Comparison of ENCODE assay signal across 16 cellular contexts in genomic region chr13:110541526-110541920, GRCh38. TPM values are rescaled to one million over a fixed set of nuclear protein-coding genes. Genes with fewer than 3 reads are reported as not detected.
DNase-seq lines count a peak whose midpoint lies in the region; ATAC-seq and TF ChIP-seq lines count a peak whose summit lies in the region.
"Had no signal": no experiment of that assay in that cellular context is flagged by ENCODE, and none has a peak within 500 bp of the region (broad histone marks: within the 10 kb centered on the region; RNA-seq: fewer than 3 reads in every experiment).

No MANE protein-coding gene starts in this region.

- H3K9me3 ChIP-seq in mesenchymal stem cell (ENCODE audit: control insufficient read depth, low read length) (peaks cover 4% of the 10 kb centered on the region), spleen (peaks cover 0 to 5% (median 0%) of the 10 kb centered on the region in 8 donors)

- H3K36me3 ChIP-seq in mesenchymal stem cell (ENCODE audit: control insufficient read depth in 1 of 2, insufficient read depth in 2 of 2, low read depth in 1 of 2, low read length in 2 of 2), result no peaks in the 10 kb centered on the region
- H3K36me3 ChIP-seq in spleen, result peaks cover 0 to 9% (median 0%) of the 10 kb centered on the region in 6 donors

- no peak overlapping the region for H3K27ac ChIP-seq in mesenchymal stem cell (ENCODE audit: low read length, poor library complexity, severe bottlenecking)
- H3K27ac ChIP-seq in spleen, result peak overlapping the region in 6 of 8 donors; percentile 11 to 79 (median 42)
- H3K27ac ChIP-seq: SK-N-MC had no signal

- POLR2A ChIA-PET in GM10248 (lab: Yijun Ruan, JAX), result no interaction called here

- H4K91ac ChIP-seq in mesenchymal stem cell (ENCODE audit: low read length), result peak overlapping the region; percentile 21

- H3K36me3 Mint-ChIP-seq in HFFc6 (ENCODE audit: low read depth), result peaks cover 6% of the 10 kb centered on the region; the same call in 1 of the 2 replicates
- H3K36me3 Mint-ChIP-seq in activated naive CD4-positive, alpha-beta T cell treated with anti-CD3 and anti-CD28 coated beads, Interleukin-2, amount 50 U/mL, for 72 hours, result no peaks in the 10 kb centered on the region
- H3K36me3 Mint-ChIP-seq in glutamatergic neuron (ENCODE audit: unreplicated experiment), result peaks cover 9% of the 10 kb centered on the region

- no peak overlapping the region for H3K4me2 ChIP-seq in mesenchymal stem cell (ENCODE audit: low read length, poor library complexity, severe bottlenecking)

- CTCF ChIA-PET in GM10248 (lab: Yijun Ruan, JAX), result interaction anchor here (0.7 to 3.1 kb wide), 5 partner anchors 12 to 86 kb away, joined by 3 to 9 read pairs (median 3); no protein-coding TSS in a partner anchor

- TF ChIP-seq CTCF in HFFc6 (IDR thresholded peaks at IDR 0.05), result no peak
- no peak for TF ChIP-seq CTCF in spleen (IDR thresholded peaks at IDR 0.05 in 8 of 11, conservative IDR thresholded peaks at IDR 0.05 in 3 of 11)
- no peak for TF ChIP-seq CTCF in GM10248 (IDR thresholded peaks at IDR 0.05; ENCODE audit: control extremely low read depth, extremely low read depth, low read depth, missing control alignments)
- no peak for TF ChIP-seq CTCF in glutamatergic neuron (IDR thresholded peaks at IDR 0.05; ENCODE audit: partially characterized antibody, unreplicated experiment)

- peak overlapping the region; percentile 39 to 64 for H3K18ac ChIP-seq in mesenchymal stem cell (ENCODE audit: low read depth in 1 of 2, low read length in 2 of 2)

- peak overlapping the region; percentile 91 for H4K8ac ChIP-seq in mesenchymal stem cell (ENCODE audit: low read length)

- H3K14ac ChIP-seq in mesenchymal stem cell (ENCODE audit: low read length in 2 of 2), result peak overlapping the region in 1 of 2 experiments; percentile 35

- H2BK5ac ChIP-seq in mesenchymal stem cell (ENCODE audit: low read depth, low read length, poor library complexity, severe bottlenecking), result no peak overlapping the region

- intact Hi-C loops in spleen (cut with DNase I; ENCODE audit: low total_unique reads), result no loop called here

- no peaks in the 10 kb centered on the region for H3K79me1 ChIP-seq in mesenchymal stem cell (replicated peaks; ENCODE audit: low read length, poor library complexity, severe bottlenecking)

- peak overlapping the region; percentile 10 for H3K9ac ChIP-seq in mesenchymal stem cell (ENCODE audit: low read length)

- TF ChIP-seq POLR2A in spleen (IDR thresholded peaks at IDR 0.05), result no peak

- H3K27ac Mint-ChIP-seq in HFFc6 (no peak overlapping the region), glutamatergic neuron (ENCODE audit: unreplicated experiment) (no peak overlapping the region)
- peak overlapping the region in 1 of 2 donors; percentile 84 for H3K27ac Mint-ChIP-seq in activated naive CD4-positive, alpha-beta T cell treated with anti-CD3 and anti-CD28 coated beads, Interleukin-2, amount 50 U/mL, for 72 hours
- H3K27ac Mint-ChIP-seq: activated T-cell treated with anti-CD3 and anti-CD28 coated beads, Interleukin-2, amount 50 U/mL, for 24 hours had no signal

- H3K27me3 ChIP-seq in mesenchymal stem cell (ENCODE audit: control insufficient read depth in 1 of 2, insufficient read depth in 1 of 2, low read length in 2 of 2) (no peaks in the 10 kb centered on the region), spleen (replicated peaks in 1 of 7) (no peaks in the 10 kb centered on the region)

- H3K27me3 Mint-ChIP-seq in HFFc6 (ENCODE audit: insufficient read depth), result peaks cover 9% of the 10 kb centered on the region
- H3K27me3 Mint-ChIP-seq in glutamatergic neuron (ENCODE audit: unreplicated experiment), result no peaks in the 10 kb centered on the region
- H3K27me3 Mint-ChIP-seq: activated T-cell treated with anti-CD3 and anti-CD28 coated beads, Interleukin-2, amount 50 U/mL, for 24 hours had no signal

- H3K4me1 ChIP-seq in mesenchymal stem cell (ENCODE audit: control insufficient read depth, insufficient read depth, low read depth, low read length) (peaks cover 11% of the 10 kb centered on the region), spleen (peaks cover 19 to 72% (median 37%) of the 10 kb centered on the region in 6 donors)

- H2BK15ac ChIP-seq in mesenchymal stem cell (ENCODE audit: low read depth, poor library complexity, severe bottlenecking), result peak overlapping the region; percentile 95

- peaks cover 33% of the 10 kb centered on the region for H3K4me1 Mint-ChIP-seq in HFFc6 (ENCODE audit: low read depth)
- peaks cover 4% of the 10 kb centered on the region for H3K4me1 Mint-ChIP-seq in glutamatergic neuron (ENCODE audit: low read depth, unreplicated experiment)
- H3K4me1 Mint-ChIP-seq: neural crest cell had no signal

- H3K4ac ChIP-seq in mesenchymal stem cell (ENCODE audit: low read depth in 1 of 2, low read length in 2 of 2), result peak overlapping the region in 1 of 2 experiments; percentile 17

- 71% methylated on average over 4 of the region's 4 CpGs for WGBS in mesenchymal stem cell
- 61 to 75% (median 66%) methylated on average over 4 of the region's 4 CpGs for WGBS in spleen, 5 donors

- H3K9me3 Mint-ChIP-seq in HFFc6 (peaks cover 4% of the 10 kb centered on the region; the same call in 1 of the 2 replicates), glutamatergic neuron (ENCODE audit: unreplicated experiment) (peaks cover 2% of the 10 kb centered on the region)
- no peaks in the 10 kb centered on the region for H3K9me3 Mint-ChIP-seq in activated naive CD4-positive, alpha-beta T cell treated with anti-CD3 and anti-CD28 coated beads, Interleukin-2, amount 50 U/mL, for 72 hours
- H3K9me3 Mint-ChIP-seq: activated T-cell treated with anti-CD3 and anti-CD28 coated beads, Interleukin-2, amount 50 U/mL, for 24 hours had no signal

- H3K23ac ChIP-seq in mesenchymal stem cell (ENCODE audit: low read length in 2 of 2), result peak overlapping the region in 1 of 2 experiments; percentile 85

- no peak overlapping the region for H3K4me3 Mint-ChIP-seq in HFFc6
- H3K4me3 Mint-ChIP-seq in glutamatergic neuron (ENCODE audit: unreplicated experiment), result no peak overlapping the region
- H3K4me3 Mint-ChIP-seq: activated T-cell treated with anti-CD3 and anti-CD28 coated beads, Interleukin-2, amount 50 U/mL, for 24 hours; neural crest cell had no signal

- ATAC-seq in HG03571 (IDR thresholded peaks at IDR 0.05; ENCODE audit: unreplicated experiment), result no peak
- no peak for ATAC-seq in activated naive CD4-positive, alpha-beta T cell treated with anti-CD3 and anti-CD28 coated beads, Interleukin-2, amount 50 U/mL, for 72 hours

- H3K4me3 ChIP-seq in mesenchymal stem cell (ENCODE audit: insufficient read depth in 1 of 2, low read depth in 1 of 2, low read length in 2 of 2) (peak overlapping the region in 1 of 2 experiments; percentile 38), spleen (no peak overlapping the region)
- H3K4me3 ChIP-seq: SK-N-MC had no signal

- no peak overlapping the region for H2AFZ ChIP-seq in mesenchymal stem cell (ENCODE audit: low read depth, low read length)

- peak overlapping the region in 1 of 2 experiments; percentile 39 for H2BK12ac ChIP-seq in mesenchymal stem cell (ENCODE audit: low read length in 2 of 2)

- H2AK5ac ChIP-seq in mesenchymal stem cell (ENCODE audit: low read length, severe bottlenecking), result peak overlapping the region; percentile 21

- H2BK120ac ChIP-seq in mesenchymal stem cell (ENCODE audit: low read depth, low read length), result no peak overlapping the region

- DNase-seq in HFFc6 (peak; percentile 9), fibroblast of gingiva (ENCODE audit: low read depth) (peak; percentile 64), mesenchymal stem cell (peak; percentile 39), spleen (no peak), GM10248 (ENCODE audit: extremely low spot score) (no peak), glutamatergic neuron (no peak)
- no peak for DNase-seq in activated naive CD4-positive, alpha-beta T cell treated with anti-CD3 and anti-CD28 coated beads, Interleukin-2, amount 50 U/mL, for 72 hours (ENCODE audit: low spot score in 2 of 2)
- DNase-seq: activated T-cell treated with anti-CD3 and anti-CD28 coated beads, Interleukin-2, amount 50 U/mL, for 24 hours; amniotic stem cell; C1 segment of cervical spinal cord; GF-D8; KG1; NCI-H187 treated with DMSO at 0.1 percent for 48 hours had no signal

RNA-seq across cellular contexts. Expression of gene RAB20, which starts 20.0 kb away (rescaled TPM):
- total RNA-seq in HFFc6 (2021; fragmentation: NEBNext Ultra II Directional; extraction: Animal tissue kit (Norgen Biotek cat#: 25700)), result 1 to 10 TPM in 1 of 6 experiments, under 1 TPM in 5; 0.40 to 1.0 (median 0.74) TPM
- 5.1 TPM for polyA plus RNA-seq in mesenchymal stem cell (2013, experiment 1 of 2)
- polyA plus RNA-seq in mesenchymal stem cell (2013, experiment 2 of 2), result 5.2 TPM
- total RNA-seq in spleen (10 to 100 TPM; 46.9 to 96.4 (median 61.1) TPM), glutamatergic neuron (ENCODE audit: unreplicated experiment) (1.7 TPM)
- polyA plus RNA-seq in spleen, result 10 to 100 TPM; 19.1 to 49.0 (median 39.6) TPM
- 10 to 100 TPM in 1 of 2 donors, under 1 TPM in 1; 0.30 to 18.5 TPM for total RNA-seq in activated naive CD4-positive, alpha-beta T cell treated with anti-CD3 and anti-CD28 coated beads, Interleukin-2, amount 50 U/mL, for 72 hours

Comparison
In these comparisons a context has a peak if more than half of its experiments do, and no peak if none do; other contexts are left out.
1. DNase-seq: peak in HFFc6 (single experiment), fibroblast of gingiva (single experiment) and mesenchymal stem cell (single experiment); none in spleen (single experiment), activated naive CD4-positive, alpha-beta T cell treated with anti-CD3 and anti-CD28 coated beads, Interleukin-2, amount 50 U/mL, for 72 hours (0 of 2), GM10248 (single experiment) and glutamatergic neuron (single experiment).